Comparison of ENCODE assay signal across 9 cellular contexts in genomic region chr17:77011173-77012011, GRCh38.
DNase-seq lines count a peak whose midpoint lies in the region; ATAC-seq and TF ChIP-seq lines count a peak whose summit lies in the region.
"Had no signal": no experiment of that assay in that cellular context is flagged by ENCODE, and none has a peak within 500 bp of the region (broad histone marks: within the 10 kb centered on the region; RNA-seq: fewer than 3 reads in every experiment).

No MANE protein-coding gene starts in this region.

- H2AK5ac ChIP-seq in IMR-90 (ENCODE audit: low read depth, low read length), result no peak overlapping the region
- no peak overlapping the region for H2AK5ac ChIP-seq in mesenchymal stem cell (ENCODE audit: low read length, severe bottlenecking)
- H2AK5ac ChIP-seq in neuronal stem cell (ENCODE audit: low read depth, low read length), result no peak overlapping the region

- no peak overlapping the region for H4K5ac ChIP-seq in IMR-90 (ENCODE audit: low read depth, low read length)

- H2BK15ac ChIP-seq in IMR-90 (ENCODE audit: low read depth, low read length) (no peak overlapping the region), mesenchymal stem cell (ENCODE audit: low read depth, poor library complexity, severe bottlenecking) (no peak overlapping the region), neuronal stem cell (ENCODE audit: low read length) (no peak overlapping the region)

- in situ Hi-C loops in IMR-90 (cut with MboI; ENCODE audit: low sequenced_read_pairs), result no loop called here

- no peak overlapping the region for H3K4me3 ChIP-seq in CD8-positive, alpha-beta T cell (ENCODE audit: low read depth, low read length)
- H3K4me3 ChIP-seq in IMR-90 (ENCODE audit: insufficient read depth, low read depth, low read length), result no peak overlapping the region
- H3K4me3 ChIP-seq in mesenchymal stem cell (ENCODE audit: insufficient read depth in 1 of 2, low read depth in 1 of 2, low read length in 2 of 2), result no peak overlapping the region
- no peak overlapping the region for H3K4me3 ChIP-seq in neuronal stem cell (ENCODE audit: low read length in 2 of 2)

- H3K14ac ChIP-seq in IMR-90 (replicated peaks; ENCODE audit: low read depth, low read length) (no peak overlapping the region), mesenchymal stem cell (ENCODE audit: low read length in 2 of 2) (no peak overlapping the region), neuronal stem cell (ENCODE audit: low read length) (no peak overlapping the region)

- TF ChIP-seq RAD21 in IMR-90 (IDR thresholded peaks at IDR 0.05; ENCODE audit: low read length), result peak; percentile 63

- H2BK120ac ChIP-seq in IMR-90 (ENCODE audit: low read depth, low read length), result no peak overlapping the region
- H2BK120ac ChIP-seq in mesenchymal stem cell (ENCODE audit: low read depth, low read length), result no peak overlapping the region
- H2BK120ac ChIP-seq in neuronal stem cell (ENCODE audit: low read depth, low read length), result no peak overlapping the region

- intact Hi-C loops in CD8-positive, alpha-beta T cell (cut with DNase I, micrococcal nuclease), result loop anchor here (1.0 to 5.0 kb wide), 4 partner anchors 44 to 236 kb away; partner anchors contain the start of gene MGAT5B (in 1 of the 2)
- intact Hi-C loops in IMR-90 (cut with micrococcal nuclease), result loop anchor here (5.0 kb wide), 1 partner anchor 46 kb away; no protein-coding TSS in a partner anchor

- H3K9ac ChIP-seq in IMR-90 (ENCODE audit: low read depth, low read length) (no peak overlapping the region), mesenchymal stem cell (ENCODE audit: low read length) (no peak overlapping the region), neuronal stem cell (ENCODE audit: low read depth, low read length, poor library complexity) (no peak overlapping the region)

- peak; percentile 20 to 67 (median 48) for DNase-seq in CD8-positive, alpha-beta T cell
- DNase-seq in IMR-90 (peak; percentile 31), SHP77 (lab: John Stamatoyannopoulos, UW) (peak; percentile 52 to 59), astrocyte of the hippocampus (ENCODE audit: low read depth, low spot score) (peak; percentile 67), mesenchymal stem cell (peak; percentile 24), neuronal stem cell (ENCODE audit: low spot score) (no peak)

- CTCF ChIA-PET in CD8-positive, alpha-beta T cell (lab: Charles Lee), result interaction anchor here (0.6 to 3.3 kb wide), 14 partner anchors 8 to 1559 kb away, joined by 3 to 16 read pairs (median 4); partner anchors contain the start of gene MGAT5B
- CTCF ChIA-PET in IMR-90 (lab: Yijun Ruan, JAX), result interaction anchor here (0.6 to 1.1 kb wide), 2 partner anchors 45 to 46 kb away, joined by 3 to 5 read pairs; no protein-coding TSS in a partner anchor

- H3K18ac ChIP-seq in IMR-90 (ENCODE audit: low read depth, low read length) (no peak overlapping the region), mesenchymal stem cell (ENCODE audit: low read depth in 1 of 2, low read length in 2 of 2) (no peak overlapping the region), neuronal stem cell (ENCODE audit: low read length) (no peak overlapping the region)

- H3K4me1 ChIP-seq in CD8-positive, alpha-beta T cell (ENCODE audit: insufficient read depth, low read length), result no peaks in the 10 kb centered on the region
- H3K4me1 ChIP-seq in IMR-90 (ENCODE audit: control insufficient read depth, insufficient read depth, low read length), result no peaks in the 10 kb centered on the region
- no peaks in the 10 kb centered on the region for H3K4me1 ChIP-seq in mesenchymal stem cell (ENCODE audit: control insufficient read depth, insufficient read depth, low read depth, low read length)
- H3K4me1 ChIP-seq in neuronal stem cell (ENCODE audit: control insufficient read depth in 2 of 2, insufficient read depth in 1 of 2, low read depth in 1 of 2, low read length in 2 of 2), result peaks cover 0 to 1% of the 10 kb centered on the region in 2 donors

- H3K36me3 Mint-ChIP-seq in CD8-positive, alpha-beta T cell, result no peaks in the 10 kb centered on the region

- TF ChIP-seq POLR2A in IMR-90 (IDR thresholded peaks at IDR 0.05; ENCODE audit: low read depth, low read length), result no peak

- no peak overlapping the region for H3K56ac ChIP-seq in IMR-90 (ENCODE audit: extremely low read depth, insufficient read depth, low read length)

- H2AFZ ChIP-seq in IMR-90 (replicated peaks; ENCODE audit: low read length, poor library complexity), result no peak overlapping the region
- H2AFZ ChIP-seq in mesenchymal stem cell (ENCODE audit: low read depth, low read length), result no peak overlapping the region
- no peak overlapping the region for H2AFZ ChIP-seq in neuronal stem cell (ENCODE audit: low read length)

- peaks cover 2% of the 10 kb centered on the region for H3K4me1 Mint-ChIP-seq in CD8-positive, alpha-beta T cell (ENCODE audit: low read depth)

- no peak overlapping the region for H4K91ac ChIP-seq in IMR-90 (ENCODE audit: insufficient read depth, low read depth, low read length)
- no peak overlapping the region for H4K91ac ChIP-seq in mesenchymal stem cell (ENCODE audit: low read length)
- H4K91ac ChIP-seq in neuronal stem cell (ENCODE audit: low read depth, low read length, poor library complexity), result no peak overlapping the region

- no peak overlapping the region for H3K4ac ChIP-seq in IMR-90 (ENCODE audit: low read depth, low read length)
- no peak overlapping the region for H3K4ac ChIP-seq in mesenchymal stem cell (ENCODE audit: low read depth in 1 of 2, low read length in 2 of 2)
- H3K4ac ChIP-seq in neuronal stem cell (ENCODE audit: low read length), result no peak overlapping the region

- H2BK20ac ChIP-seq in IMR-90 (ENCODE audit: low read depth, low read length), result no peak overlapping the region

- H3K23ac ChIP-seq in IMR-90 (ENCODE audit: low read depth, low read length), result no peak overlapping the region
- H3K23ac ChIP-seq in mesenchymal stem cell (ENCODE audit: low read length in 2 of 2), result no peak overlapping the region
- no peak overlapping the region for H3K23ac ChIP-seq in neuronal stem cell (ENCODE audit: low read depth, low read length, poor library complexity)

- ATAC-seq in CD8-positive, alpha-beta T cell, result no peak
- no peak for ATAC-seq in IMR-90 (ENCODE audit: low read depth)
- no peak for ATAC-seq in HG03097 (IDR thresholded peaks at IDR 0.05; ENCODE audit: low FRiP score, unreplicated experiment)
- no peak for ATAC-seq in HG02870 (IDR thresholded peaks at IDR 0.05; ENCODE audit: unreplicated experiment)

- no peak overlapping the region for H2BK12ac ChIP-seq in mesenchymal stem cell (ENCODE audit: low read length in 2 of 2)
- no peak overlapping the region for H2BK12ac ChIP-seq in neuronal stem cell (ENCODE audit: low read length)

- dilution Hi-C loops in IMR-90 (cut with HindIII; ENCODE audit: low sequenced_read_pairs, unreplicated experiment), result no loop called here

- no peak overlapping the region for H2BK5ac ChIP-seq in IMR-90 (ENCODE audit: low read depth, low read length, poor library complexity, severe bottlenecking)
- H2BK5ac ChIP-seq in mesenchymal stem cell (ENCODE audit: low read depth, low read length, poor library complexity, severe bottlenecking), result no peak overlapping the region
- no peak overlapping the region for H2BK5ac ChIP-seq in neuronal stem cell (ENCODE audit: low read length)

- no peaks in the 10 kb centered on the region for H3K36me3 ChIP-seq in CD8-positive, alpha-beta T cell (ENCODE audit: insufficient read depth, low read length)
- no peaks in the 10 kb centered on the region for H3K36me3 ChIP-seq in IMR-90 (ENCODE audit: control insufficient read depth, insufficient read depth, low read length)
- H3K36me3 ChIP-seq in mesenchymal stem cell (ENCODE audit: control insufficient read depth in 1 of 2, insufficient read depth in 2 of 2, low read depth in 1 of 2, low read length in 2 of 2), result no peaks in the 10 kb centered on the region
- no peaks in the 10 kb centered on the region for H3K36me3 ChIP-seq in neuronal stem cell (replicated peaks in 1 of 2; ENCODE audit: control insufficient read depth in 2 of 2, insufficient read depth in 2 of 2, low read length in 2 of 2)
- H3K36me3 ChIP-seq: neutrophil had no signal

- H3K27me3 Mint-ChIP-seq in CD8-positive, alpha-beta T cell (ENCODE audit: low read depth), result no peaks in the 10 kb centered on the region

- peaks cover 4% of the 10 kb centered on the region for H3K9me3 Mint-ChIP-seq in CD8-positive, alpha-beta T cell

- peak; percentile 81 for TF ChIP-seq CTCF in CD8-positive, alpha-beta T cell (IDR thresholded peaks at IDR 0.05)
- peak; percentile 59 for TF ChIP-seq CTCF in IMR-90 (conservative IDR thresholded peaks at IDR 0.05; ENCODE audit: low read depth, low read length)

- no peaks in the 10 kb centered on the region for H3K9me1 ChIP-seq in IMR-90 (ENCODE audit: insufficient read depth, low read length)

- no peaks in the 10 kb centered on the region for H3K9me3 ChIP-seq in CD8-positive, alpha-beta T cell (ENCODE audit: low read length)
- peaks cover 5% of the 10 kb centered on the region for H3K9me3 ChIP-seq in IMR-90 (ENCODE audit: control insufficient read depth, insufficient read depth, low read length)
- peaks cover 8% of the 10 kb centered on the region for H3K9me3 ChIP-seq in mesenchymal stem cell (ENCODE audit: control insufficient read depth, low read length)
- peaks cover 0 to 7% of the 10 kb centered on the region in 2 donors for H3K9me3 ChIP-seq in neuronal stem cell (replicated peaks in 1 of 2; ENCODE audit: control insufficient read depth in 2 of 2, insufficient read depth in 1 of 2, low read depth in 1 of 2, low read length in 2 of 2)
- H3K9me3 ChIP-seq: neutrophil had no signal

- no peak overlapping the region for H3K27ac Mint-ChIP-seq in CD8-positive, alpha-beta T cell

- no CpG with 5 or more reads among the region's 7 CpGs for WGBS in IMR-90 (ENCODE audit: extremely low coverage in 2 of 2, insufficient read length in 1 of 2), 2 experiments
- 97% methylated on average over 4 of the region's 7 CpGs for WGBS in mesenchymal stem cell
- whole genome bisulfite sequencing in neuronal stem cell (ENCODE audit: extremely low coverage in 2 of 2, insufficient read length in 2 of 2, insufficient replicate concordance in 1 of 2), 2 donors, result no CpG with 5 or more reads among the region's 7 CpGs

- no peak overlapping the region for H3K27ac ChIP-seq in CD8-positive, alpha-beta T cell (ENCODE audit: low read depth, low read length)
- no peak overlapping the region for H3K27ac ChIP-seq in IMR-90 (ENCODE audit: insufficient read depth, low read length)
- no peak overlapping the region for H3K27ac ChIP-seq in mesenchymal stem cell (ENCODE audit: low read length, poor library complexity, severe bottlenecking)
- no peak overlapping the region for H3K27ac ChIP-seq in neuronal stem cell (replicated peaks; ENCODE audit: low read length)
- H3K27ac ChIP-seq: neutrophil had no signal

- H3K4me3 Mint-ChIP-seq in CD8-positive, alpha-beta T cell, result no peak overlapping the region

- POLR2A ChIA-PET in CD8-positive, alpha-beta T cell (lab: Charles Lee), result no interaction called here
- POLR2A ChIA-PET in IMR-90 (lab: Charles Lee; ENCODE audit: unreplicated experiment), result no interaction called here

- H4K8ac ChIP-seq in IMR-90 (ENCODE audit: low read depth in 2 of 2, low read length in 2 of 2) (no peak overlapping the region), mesenchymal stem cell (ENCODE audit: low read length) (no peak overlapping the region), neuronal stem cell (ENCODE audit: low read depth, low read length) (no peak overlapping the region)

- no peak overlapping the region for H2AK9ac ChIP-seq in IMR-90 (replicated peaks; ENCODE audit: low read depth, low read length, poor library complexity)

- H3K79me1 ChIP-seq in IMR-90 (ENCODE audit: low read depth in 1 of 2, low read length in 2 of 2), result no peaks in the 10 kb centered on the region
- H3K79me1 ChIP-seq in mesenchymal stem cell (replicated peaks; ENCODE audit: low read length, poor library complexity, severe bottlenecking), result no peaks in the 10 kb centered on the region
- no peaks in the 10 kb centered on the region for H3K79me1 ChIP-seq in neuronal stem cell (ENCODE audit: low read depth, low read length)

- BruUV-seq in IMR-90 (replicated peaks; lab: Mats Ljungman, UMichigan), result no TSS peak

- no peaks in the 10 kb centered on the region for H4K20me1 ChIP-seq in IMR-90 (ENCODE audit: insufficient read depth, low read length)

- no peaks in the 10 kb centered on the region for H3K27me3 ChIP-seq in CD8-positive, alpha-beta T cell (ENCODE audit: insufficient read depth, low read length)
- H3K27me3 ChIP-seq in IMR-90 (ENCODE audit: control insufficient read depth, insufficient read depth, low read length) (peaks cover 9% of the 10 kb centered on the region), mesenchymal stem cell (ENCODE audit: control insufficient read depth in 1 of 2, insufficient read depth in 1 of 2, low read length in 2 of 2) (peaks cover 18 to 35% of the 10 kb centered on the region in 2 experiments), neuronal stem cell (ENCODE audit: control insufficient read depth in 3 of 3, insufficient read depth in 3 of 3, low read depth in 1 of 3, low read length in 3 of 3) (no peaks in the 10 kb centered on the region)

- H3K4me2 ChIP-seq in IMR-90 (ENCODE audit: low read depth, low read length) (no peak overlapping the region), mesenchymal stem cell (ENCODE audit: low read length, poor library complexity, severe bottlenecking) (no peak overlapping the region), neuronal stem cell (ENCODE audit: insufficient read depth, low read length, poor library complexity, severe bottlenecking) (no peak overlapping the region)
